Comparison of ENCODE assay signal across 25 cellular contexts in genomic region chr1:114723915-114724314, GRCh38. TPM values are rescaled to one million over a fixed set of nuclear protein-coding genes. Genes with fewer than 3 reads are reported as not detected.
DNase-seq lines count a peak whose midpoint lies in the region; ATAC-seq and TF ChIP-seq lines count a peak whose summit lies in the region.
"Had no signal": no experiment of that assay in that cellular context is flagged by ENCODE, and none has a peak within 500 bp of the region (broad histone marks: within the 10 kb centered on the region; RNA-seq: fewer than 3 reads in every experiment).

No MANE protein-coding gene starts in this region.

- no peaks in the 10 kb centered on the region for H3K27me3 Mint-ChIP-seq in activated T-helper 17 cell treated with anti-CD3 and anti-CD28 coated beads, Interleukin-2, amount 50 U/mL, for 72 hours
- no peaks in the 10 kb centered on the region for H3K27me3 Mint-ChIP-seq in stimulated activated naive B cell treated with anti-CD40 and anti-IgM and Interleukin-4, amounts not matched to agents 10 μg/mL and 1 μg/mL and 100 μg/mL, for 72 hours

- H3K9me3 ChIP-seq in cardiac muscle cell (ENCODE audit: low read depth), result no peaks in the 10 kb centered on the region
- H3K9me3 ChIP-seq: sigmoid colon, uterus had no signal

- no peaks in the 10 kb centered on the region for H3K9me3 Mint-ChIP-seq in activated T-helper 17 cell treated with anti-CD3 and anti-CD28 coated beads, Interleukin-2, amount 50 U/mL, for 72 hours
- H3K9me3 Mint-ChIP-seq in stimulated activated naive B cell treated with anti-CD40 and anti-IgM and Interleukin-4, amounts not matched to agents 10 μg/mL and 1 μg/mL and 100 μg/mL, for 72 hours, result no peaks in the 10 kb centered on the region
- H3K9me3 Mint-ChIP-seq: CD14-positive monocyte, mesothelial cell of epicardium, nephron had no signal

- H3K36me3 ChIP-seq in cardiac muscle cell, result peaks cover 96% of the 10 kb centered on the region
- H3K36me3 ChIP-seq: uterus had no signal

- H3K4me3 ChIP-seq in cardiac muscle cell (no peak overlapping the region), fibroblast of the aortic adventitia (ENCODE audit: low read depth, low read length) (no peak overlapping the region)
- H3K4me3 ChIP-seq: coronary artery, sigmoid colon, uterus had no signal

- peak overlapping the region; percentile 62 for H3K27ac Mint-ChIP-seq in activated T-helper 17 cell treated with anti-CD3 and anti-CD28 coated beads, Interleukin-2, amount 50 U/mL, for 72 hours
- H3K27ac Mint-ChIP-seq in stimulated activated naive B cell treated with anti-CD40 and anti-IgM and Interleukin-4, amounts not matched to agents 10 μg/mL and 1 μg/mL and 100 μg/mL, for 72 hours, result peak overlapping the region; percentile 63
- H3K27ac Mint-ChIP-seq: mesothelial cell of epicardium, nephron had no signal

- H3K36me3 Mint-ChIP-seq in activated T-helper 17 cell treated with anti-CD3 and anti-CD28 coated beads, Interleukin-2, amount 50 U/mL, for 72 hours (ENCODE audit: low read depth), result peaks cover 100% of the 10 kb centered on the region
- peaks cover 42 to 63% of the 10 kb centered on the region in 2 donors for H3K36me3 Mint-ChIP-seq in stimulated activated naive B cell treated with anti-CD40 and anti-IgM and Interleukin-4, amounts not matched to agents 10 μg/mL and 1 μg/mL and 100 μg/mL, for 72 hours

- peak overlapping the region; percentile 59 for H3K27ac ChIP-seq in cardiac muscle cell
- H3K27ac ChIP-seq: coronary artery, parathyroid adenoma, RWPE1, sigmoid colon, uterus had no signal

- no peak for ATAC-seq in left cardiac atrium
- ATAC-seq in activated T-helper 17 cell treated with anti-CD3 and anti-CD28 coated beads, Interleukin-2, amount 50 U/mL, for 72 hours (replicated peaks), result no peak
- ATAC-seq in stimulated activated naive B cell treated with anti-CD40 and anti-IgM and Interleukin-4, amounts not matched to agents 10 μg/mL and 1 μg/mL and 100 μg/mL, for 72 hours (replicated peaks), result no peak

- TF ChIP-seq CTCF in cardiac muscle cell (IDR thresholded peaks at IDR 0.05; ENCODE audit: low read depth, low read length) (no peak), fibroblast of the aortic adventitia (IDR thresholded peaks at IDR 0.05; ENCODE audit: insufficient read depth, low read length) (no peak)

- no peak overlapping the region for H3K4me3 Mint-ChIP-seq in activated T-helper 17 cell treated with anti-CD3 and anti-CD28 coated beads, Interleukin-2, amount 50 U/mL, for 72 hours
- H3K4me3 Mint-ChIP-seq in stimulated activated naive B cell treated with anti-CD40 and anti-IgM and Interleukin-4, amounts not matched to agents 10 μg/mL and 1 μg/mL and 100 μg/mL, for 72 hours, result no peak overlapping the region
- H3K4me3 Mint-ChIP-seq: CD14-positive monocyte, mesothelial cell of epicardium, nephron had no signal

- DNase-seq in cardiac muscle cell (ENCODE audit: low read depth in 1 of 2, low spot score in 1 of 2) (no peak), left cardiac atrium (no peak), fibroblast of the aortic adventitia (ENCODE audit: low read depth) (peak; percentile 16), hepatic stellate cell (ENCODE audit: low spot score) (no peak), NCI-H2107 treated with DMSO at 0.1 percent for 48 hours (lab: John Stamatoyannopoulos, UW; ENCODE audit: unreplicated experiment) (no peak)
- DNase-seq in stimulated activated naive B cell treated with anti-CD40 and anti-IgM and Interleukin-4, amounts not matched to agents 10 μg/mL and 1 μg/mL and 100 μg/mL, for 72 hours, result no peak
- DNase-seq: activated CD8-positive, alpha-beta memory T cell treated with anti-CD3 and anti-CD28 coated beads, Interleukin-2, amount 50 U/mL, for 4 hours; activated gamma-delta T cell treated with Interleukin-2 at 50 U/mL for 16 hours; aorta; NCI-H1092; NCI-H187 treated with DMSO at 0.1 percent for 48 hours; NCI-H2227 treated with DMSO at 0.1 percent for 48 hours; NCI-H748 treated with DMSO at 0.1 percent for 48 hours; sigmoid colon; T1000; uterus had no signal

- intact Hi-C loops in left cardiac atrium (cut with DNase I), result no loop called here

- H3K27me3 ChIP-seq in cardiac muscle cell, result no peaks in the 10 kb centered on the region
- H3K27me3 ChIP-seq: sigmoid colon, uterus had no signal

- H3K4me1 ChIP-seq in cardiac muscle cell (ENCODE audit: low read depth), result peaks cover 5% of the 10 kb centered on the region
- H3K4me1 ChIP-seq: parathyroid adenoma, uterus had no signal

- no peaks in the 10 kb centered on the region for H3K4me1 Mint-ChIP-seq in activated T-helper 17 cell treated with anti-CD3 and anti-CD28 coated beads, Interleukin-2, amount 50 U/mL, for 72 hours
- H3K4me1 Mint-ChIP-seq in stimulated activated naive B cell treated with anti-CD40 and anti-IgM and Interleukin-4, amounts not matched to agents 10 μg/mL and 1 μg/mL and 100 μg/mL, for 72 hours, result peaks cover 2 to 8% of the 10 kb centered on the region in 2 donors
- H3K4me1 Mint-ChIP-seq: CD14-positive monocyte, mesothelial cell of epicardium had no signal

RNA-seq across cellular contexts. Expression of gene NRAS, which starts 7.3 kb away (rescaled TPM):
- total RNA-seq in cardiac muscle cell, result 31.9 and 34.4 TPM in 2 replicates
- polyA plus RNA-seq in cardiac muscle cell, result 29.2 and 30.0 TPM in 2 replicates
- total RNA-seq in left cardiac atrium, result 10 to 100 TPM in 1 of 2 donors, 1 to 10 TPM in 1; 9.6 to 17.4 TPM
- total RNA-seq in activated T-helper 17 cell treated with anti-CD3 and anti-CD28 coated beads, Interleukin-2, amount 50 U/mL, for 72 hours, result 10 to 100 TPM; 45.5 to 54.8 TPM
- 27.1 and 80.1 TPM in 2 replicates for total RNA-seq in fibroblast of the aortic adventitia (ENCODE audit: low replicate concordance)

RNA-seq across cellular contexts. Expression of gene AMPD1, which starts 28.6 kb away (rescaled TPM):
- total RNA-seq in cardiac muscle cell (not detected in 2 replicates), left cardiac atrium (not detected), fibroblast of the aortic adventitia (ENCODE audit: low replicate concordance) (not detected in 2 replicates)
- not detected in 2 replicates for polyA plus RNA-seq in cardiac muscle cell
- total RNA-seq in activated T-helper 17 cell treated with anti-CD3 and anti-CD28 coated beads, Interleukin-2, amount 50 U/mL, for 72 hours, result not detected
- total RNA-seq: H4, mesothelial cell of epicardium, sigmoid colon, temporal lobe had no signal
- polyA plus RNA-seq: CD14-positive monocyte had no signal

RNA-seq across cellular contexts. Expression of gene CSDE1, which starts 33.9 kb away (rescaled TPM):
- total RNA-seq in cardiac muscle cell, result 512 and 569 TPM in 2 replicates
- polyA plus RNA-seq in cardiac muscle cell, result 190 and 254 TPM in 2 replicates
- 100 to 1,000 TPM; 622 to 652 TPM for total RNA-seq in left cardiac atrium
- total RNA-seq in activated T-helper 17 cell treated with anti-CD3 and anti-CD28 coated beads, Interleukin-2, amount 50 U/mL, for 72 hours, result 100 to 1,000 TPM; 465 to 604 TPM
- 670 and 845 TPM in 2 replicates for total RNA-seq in fibroblast of the aortic adventitia (ENCODE audit: low replicate concordance)

RNA-seq across cellular contexts. Expression of gene DENND2C, which starts 54.1 kb away (rescaled TPM):
- 1.8 TPM in 2 replicates for total RNA-seq in cardiac muscle cell
- polyA plus RNA-seq in cardiac muscle cell, result 1.1 and 2.1 TPM in 2 replicates
- 1 to 10 TPM; 2.3 to 3.1 TPM for total RNA-seq in left cardiac atrium
- 1 to 10 TPM; 1.0 to 1.4 TPM for total RNA-seq in activated T-helper 17 cell treated with anti-CD3 and anti-CD28 coated beads, Interleukin-2, amount 50 U/mL, for 72 hours
- total RNA-seq in fibroblast of the aortic adventitia (ENCODE audit: low replicate concordance), result 4.8 and 5.3 TPM in 2 replicates

RNA-seq across cellular contexts. Expression of gene SIKE1, which starts 56.6 kb away (rescaled TPM):
- 91.9 and 116 TPM in 2 replicates for total RNA-seq in cardiac muscle cell
- polyA plus RNA-seq in cardiac muscle cell, result 64.0 and 82.6 TPM in 2 replicates
- total RNA-seq in left cardiac atrium, result 10 to 100 TPM; 33.2 to 34.9 TPM
- 10 to 100 TPM; 55.9 to 86.3 TPM for total RNA-seq in activated T-helper 17 cell treated with anti-CD3 and anti-CD28 coated beads, Interleukin-2, amount 50 U/mL, for 72 hours
- total RNA-seq in fibroblast of the aortic adventitia (ENCODE audit: low replicate concordance), result 37.4 and 57.4 TPM in 2 replicates
